Comparison of ENCODE assay signal across 16 cellular contexts in genomic region chr1:231927431-231927830, GRCh38.
DNase-seq lines count a peak whose midpoint lies in the region.
"Had no signal": no experiment of that assay in that cellular context is flagged by ENCODE, and none has a peak within 500 bp of the region (broad histone marks: within the 10 kb centered on the region; RNA-seq: fewer than 3 reads in every experiment).

No MANE protein-coding gene starts in this region.

- DNase-seq in DMS153 (lab: John Stamatoyannopoulos, UW): peak; percentile 81
- no peak for DNase-seq in DMS153 treated with DMSO at 0.1 percent for 48 hours (lab: John Stamatoyannopoulos, UW; ENCODE audit: unreplicated experiment)
- peak; percentile 60 for DNase-seq in NCI-H2029 (lab: John Stamatoyannopoulos, UW)
- DNase-seq in dermis blood vessel endothelial cell: peak; percentile 50
- DNase-seq in myocyte (ENCODE audit: low read depth): peak; percentile 56
- DNase-seq in activated gamma-delta T cell treated with Interleukin-2 at 50 U/mL for 16 hours: no peak
- DNase-seq in OCI-M1 (lab: John Stamatoyannopoulos, UW): no peak
- DNase-seq in RPMI8226: no peak
- DNase-seq: AML-193, Caco-2, GOT3, Karpas-422, NCI-H187, NCI-H2171 treated with DMSO at 0.1 percent for 48 hours, PC-9, SW 1271 had no signal

Comparison
In these comparisons a context has a peak if more than half of its experiments do, and no peak if none do; other contexts are left out.
1. DNase-seq: peak in DMS153 (single experiment), NCI-H2029 (single experiment), dermis blood vessel endothelial cell (single experiment) and myocyte (single experiment); none in DMS153 treated with DMSO at 0.1 percent for 48 hours (single experiment), activated gamma-delta T cell treated with Interleukin-2 at 50 U/mL for 16 hours (single experiment), OCI-M1 (single experiment) and RPMI8226 (single experiment).